In the genomic region with DNA sequence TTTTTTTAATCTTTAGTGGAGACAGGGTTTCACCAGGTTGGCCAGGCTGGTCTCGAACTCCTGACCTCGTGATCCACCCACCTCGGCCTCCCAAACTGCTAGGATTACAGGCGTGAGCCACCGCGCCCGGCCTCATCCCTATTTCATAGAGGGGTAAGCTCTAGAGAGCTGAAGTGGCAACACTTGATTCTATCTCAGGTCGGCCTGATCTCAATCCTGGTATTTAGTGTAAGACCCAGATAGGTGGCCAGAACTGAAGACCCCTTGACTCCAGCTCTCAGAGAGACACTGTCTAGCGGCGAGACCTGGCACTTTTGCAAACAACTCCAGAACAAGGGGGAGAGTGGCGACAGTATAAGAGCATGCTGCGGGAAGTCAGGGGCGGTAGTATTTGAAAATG, we compare ENCODE assay signal across 8 cellular contexts. TPM values are rescaled to one million over a fixed set of nuclear protein-coding genes. Genes with fewer than 3 reads are reported as not detected.
DNase-seq lines count a peak whose midpoint lies in the region; ATAC-seq, FAIRE-seq and TF ChIP-seq lines count a peak whose summit lies in the region.
"Not testable (repeated sequence)": the region's sequence is repeated elsewhere in the genome, so short reads cannot be mapped to it uniquely, and the experiment has no call there.

No MANE protein-coding gene starts in this region.

- not testable (repeated sequence) for H3K9me1 ChIP-seq in keratinocyte (ENCODE audit: control insufficient read depth, extremely low read depth, insufficient read depth, low read length)

- dilution Hi-C loops in keratinocyte (cut with MboI; ENCODE audit: extremely low pct_ligation_motif_present, low sequenced_read_pairs): not testable (repeated sequence)

- peaks cover 30% of the 10 kb centered on the region for H3K4me1 ChIP-seq in CD8-positive, alpha-beta memory T cell (ENCODE audit: insufficient read depth, low read length)
- H3K4me1 ChIP-seq in PC-9 (replicated peaks; ENCODE audit: insufficient read depth) (peaks cover 19% of the 10 kb centered on the region), keratinocyte (ENCODE audit: control insufficient read depth, extremely low read depth, insufficient read depth, low read length) (peaks cover 17% of the 10 kb centered on the region), neuronal stem cell (ENCODE audit: control insufficient read depth in 2 of 2, insufficient read depth in 1 of 2, low read depth in 1 of 2, low read length in 2 of 2) (peaks cover 10 to 18% of the 10 kb centered on the region in 2 donors), thoracic aorta (ENCODE audit: control insufficient read depth in 1 of 2, low read depth in 2 of 2) (peaks cover 16 to 21% of the 10 kb centered on the region in 2 donors)
- H3K4me1 ChIP-seq in endocrine pancreas (ENCODE audit: control insufficient read depth, insufficient read depth, low read length): not testable (repeated sequence)

- BruUV-seq in PC-9 (replicated peaks; lab: Mats Ljungman, UMichigan): not testable (repeated sequence)

- not testable (repeated sequence) for H3K27me3 ChIP-seq in CD8-positive, alpha-beta memory T cell (ENCODE audit: insufficient read depth, low read length, poor library complexity, severe bottlenecking); PC-9 (ENCODE audit: insufficient read depth, low read depth); endocrine pancreas (ENCODE audit: control insufficient read depth, insufficient read depth, low read length); keratinocyte (ENCODE audit: control insufficient read depth, extremely low read depth, insufficient read depth, low read length); neuronal stem cell (ENCODE audit: control insufficient read depth in 3 of 3, insufficient read depth in 3 of 3, low read depth in 1 of 3, low read length in 3 of 3); thoracic aorta (replicated peaks; ENCODE audit: insufficient read depth)

- not testable (repeated sequence) for H2BK15ac ChIP-seq in neuronal stem cell (ENCODE audit: low read length)

- H2BK12ac ChIP-seq in neuronal stem cell (ENCODE audit: low read length): not testable (repeated sequence)

- H3K36me3 ChIP-seq in CD8-positive, alpha-beta memory T cell (ENCODE audit: insufficient read depth, low read length); PC-9 (ENCODE audit: low read depth); endocrine pancreas (ENCODE audit: control insufficient read depth, insufficient read depth, low read length); keratinocyte (ENCODE audit: control insufficient read depth in 2 of 2, extremely low read depth in 1 of 2, insufficient read depth in 2 of 2, low read length in 2 of 2); neuronal stem cell (replicated peaks in 1 of 2; ENCODE audit: control insufficient read depth in 2 of 2, insufficient read depth in 2 of 2, low read length in 2 of 2); thoracic aorta: not testable (repeated sequence)

- ATAC-seq in HG02970 (IDR thresholded peaks at IDR 0.05; ENCODE audit: low FRiP score, unreplicated experiment): peak; percentile 13
- ATAC-seq in thoracic aorta (ENCODE audit: insufficient number of reproducible peaks, low FRiP score, low read depth): not testable (repeated sequence)

- H3K27me3 Mint-ChIP-seq in CD8-positive, alpha-beta memory T cell; activated naive CD4-positive, alpha-beta T cell treated with anti-CD3 and anti-CD28 coated beads, Interleukin-2, amount 50 U/mL, for 24 hours: not testable (repeated sequence)

- H3K9me2 ChIP-seq in PC-9 (ENCODE audit: insufficient read depth): not testable (repeated sequence)

- not testable (repeated sequence) for H4K91ac ChIP-seq in neuronal stem cell (ENCODE audit: low read depth, low read length, poor library complexity)

- peak overlapping the region; percentile 53 for H3K27ac ChIP-seq in CD8-positive, alpha-beta memory T cell (ENCODE audit: low read depth, low read length)
- H3K27ac ChIP-seq in PC-9 (peak overlapping the region; percentile 32; the same call in 1 of the 2 replicates), keratinocyte (ENCODE audit: control insufficient read depth, insufficient read depth, low read length) (peak overlapping the region; percentile 49), neuronal stem cell (replicated peaks; ENCODE audit: low read length) (peak overlapping the region; percentile 46), thoracic aorta (peak overlapping the region; percentile 14 to 65)

- not testable (repeated sequence) for H4K8ac ChIP-seq in neuronal stem cell (ENCODE audit: low read depth, low read length)

- H2AFZ ChIP-seq in PC-9 (peak overlapping the region; percentile 84), keratinocyte (ENCODE audit: control insufficient read depth, low read length) (peak overlapping the region; percentile 99), neuronal stem cell (ENCODE audit: low read length) (peak overlapping the region; percentile 77)

- H3K23ac ChIP-seq in neuronal stem cell (ENCODE audit: low read depth, low read length, poor library complexity): not testable (repeated sequence)

- H3K14ac ChIP-seq in neuronal stem cell (ENCODE audit: low read length): not testable (repeated sequence)

- H3K27ac Mint-ChIP-seq in CD8-positive, alpha-beta memory T cell: peak overlapping the region; percentile 72 to 93 (median 91)
- peak overlapping the region; percentile 77 for H3K27ac Mint-ChIP-seq in activated naive CD4-positive, alpha-beta T cell treated with anti-CD3 and anti-CD28 coated beads, Interleukin-2, amount 50 U/mL, for 24 hours

- not testable (repeated sequence) for FAIRE-seq in keratinocyte (lab: Jason Lieb, UNC)

- H3K79me1 ChIP-seq in neuronal stem cell (ENCODE audit: low read depth, low read length): not testable (repeated sequence)

- not testable (repeated sequence) for H4K20me1 ChIP-seq in PC-9 (ENCODE audit: insufficient read depth); keratinocyte (ENCODE audit: control insufficient read depth, extremely low read depth, insufficient read depth, low read length)

- not testable (repeated sequence) for H2BK5ac ChIP-seq in neuronal stem cell (ENCODE audit: low read length)

- H3K9ac ChIP-seq in endocrine pancreas (ENCODE audit: control insufficient read depth, insufficient read depth, low read length) (peak overlapping the region; percentile 55), keratinocyte (ENCODE audit: control insufficient read depth, extremely low read depth, insufficient read depth, low read length) (peak overlapping the region; percentile 62)
- H3K9ac ChIP-seq in neuronal stem cell (ENCODE audit: low read depth, low read length, poor library complexity): not testable (repeated sequence)

- H2AK5ac ChIP-seq in neuronal stem cell (ENCODE audit: low read depth, low read length): not testable (repeated sequence)

- not testable (repeated sequence) for H3K18ac ChIP-seq in neuronal stem cell (ENCODE audit: low read length)

- H2BK120ac ChIP-seq in neuronal stem cell (ENCODE audit: low read depth, low read length): not testable (repeated sequence)

- H3K36me3 Mint-ChIP-seq in CD8-positive, alpha-beta memory T cell: peaks cover 0 to 15% (median 2%) of the 10 kb centered on the region in 3 donors
- not testable (repeated sequence) for H3K36me3 Mint-ChIP-seq in activated naive CD4-positive, alpha-beta T cell treated with anti-CD3 and anti-CD28 coated beads, Interleukin-2, amount 50 U/mL, for 24 hours

- H3K4me2 ChIP-seq in PC-9 (peak overlapping the region; percentile 76), keratinocyte (ENCODE audit: control insufficient read depth, extremely low read depth, insufficient read depth, low read depth, low read length) (peak overlapping the region; percentile 93), neuronal stem cell (ENCODE audit: insufficient read depth, low read length, poor library complexity, severe bottlenecking) (peak overlapping the region; percentile 59)

- no CpG with 5 or more reads among the region's 13 CpGs for WGBS in neuronal stem cell (ENCODE audit: extremely low coverage in 2 of 2, insufficient read length in 2 of 2, insufficient replicate concordance in 1 of 2), 2 donors

- peaks cover 14% of the 10 kb centered on the region; the same call in 1 of the 2 replicates for H3F3A ChIP-seq in PC-9 (ENCODE audit: insufficient read depth, low read depth)

- intact Hi-C loops in PC-9 (cut with micrococcal nuclease; ENCODE audit: unreplicated experiment): loop anchor here (1.0 kb wide), 1 partner anchor 45 kb away; the partner anchor contains the start of gene DOLPP1

- H3K9me3 Mint-ChIP-seq in CD8-positive, alpha-beta memory T cell; activated naive CD4-positive, alpha-beta T cell treated with anti-CD3 and anti-CD28 coated beads, Interleukin-2, amount 50 U/mL, for 24 hours: not testable (repeated sequence)

- H3K4me3 Mint-ChIP-seq in CD8-positive, alpha-beta memory T cell: peak overlapping the region; percentile 95 to 100 (median 97)
- H3K4me3 Mint-ChIP-seq in activated naive CD4-positive, alpha-beta T cell treated with anti-CD3 and anti-CD28 coated beads, Interleukin-2, amount 50 U/mL, for 24 hours: peak overlapping the region; percentile 96

- not testable (repeated sequence) for TF ChIP-seq CTCF in PC-9 (conservative IDR thresholded peaks at IDR 0.05); keratinocyte (optimal IDR thresholded peaks at IDR 0.05 in 1 of 3, IDR thresholded peaks at IDR 0.05 in 1 of 3, conservative IDR thresholded peaks at IDR 0.05 in 1 of 3; ENCODE audit: extremely low read depth in 1 of 3, insufficient read depth in 2 of 3, low read length in 3 of 3); thoracic aorta (IDR thresholded peaks at IDR 0.05)

- DNase-seq in CD8-positive, alpha-beta memory T cell; PC-9; keratinocyte (ENCODE audit: low read depth, low spot score); neuronal stem cell (ENCODE audit: low spot score); thoracic aorta (ENCODE audit: low spot score): not testable (repeated sequence)

- POLR2A ChIA-PET in CD8-positive, alpha-beta memory T cell (lab: Charles Lee): interaction anchor here (0.6 to 1.0 kb wide), 3 partner anchors 8 to 360 kb away, joined by 3 to 5 read pairs (median 3); partner anchors contain the start of gene SH3GLB2
- POLR2A ChIA-PET in PC-9 (lab: Charles Lee; ENCODE audit: unreplicated experiment): interaction anchor here (0.6 to 1.0 kb wide), 5 partner anchors 7 to 1639 kb away, joined by 3 to 5 read pairs (median 4); no protein-coding TSS in a partner anchor

- CTCF ChIA-PET in CD8-positive, alpha-beta memory T cell (lab: Charles Lee): interaction anchor here (1.0 kb wide), 1 partner anchor 104 kb away, joined by 3 read pairs; no protein-coding TSS in a partner anchor
- CTCF ChIA-PET in PC-9 (lab: Charles Lee): not testable (repeated sequence)

- H3K79me2 ChIP-seq in PC-9 (ENCODE audit: low read depth) (peaks cover 28% of the 10 kb centered on the region), keratinocyte (ENCODE audit: control insufficient read depth, insufficient read depth, low read length) (peaks cover 26% of the 10 kb centered on the region)

- H3K4me1 Mint-ChIP-seq in CD8-positive, alpha-beta memory T cell: peaks cover 34 to 41% (median 38%) of the 10 kb centered on the region in 3 donors
- peaks cover 24% of the 10 kb centered on the region for H3K4me1 Mint-ChIP-seq in activated naive CD4-positive, alpha-beta T cell treated with anti-CD3 and anti-CD28 coated beads, Interleukin-2, amount 50 U/mL, for 24 hours

- H3K9me3 ChIP-seq in CD8-positive, alpha-beta memory T cell (ENCODE audit: low read length); PC-9 (ENCODE audit: insufficient read depth, low read depth); endocrine pancreas (ENCODE audit: control insufficient read depth, low read length); keratinocyte (ENCODE audit: control insufficient read depth, low read depth, low read length); neuronal stem cell (replicated peaks in 1 of 2; ENCODE audit: control insufficient read depth in 2 of 2, insufficient read depth in 1 of 2, low read depth in 1 of 2, low read length in 2 of 2); thoracic aorta: not testable (repeated sequence)

- not testable (repeated sequence) for H3K4ac ChIP-seq in neuronal stem cell (ENCODE audit: low read length)

- peak overlapping the region; percentile 83 for H3K4me3 ChIP-seq in CD8-positive, alpha-beta memory T cell (ENCODE audit: low read length)
- H3K4me3 ChIP-seq in PC-9 (peak overlapping the region; percentile 48; the same call in 1 of the 2 replicates), endocrine pancreas (ENCODE audit: control insufficient read depth, insufficient read depth, low read length) (peak overlapping the region; percentile 35), keratinocyte (ENCODE audit: control insufficient read depth in 2 of 3, extremely low read depth in 1 of 3, insufficient read depth in 2 of 3, low read depth in 1 of 3, low read length in 3 of 3) (peak overlapping the region; percentile 14 to 93 (median 93)), neuronal stem cell (ENCODE audit: low read length in 2 of 2) (peak overlapping the region; percentile 21 to 47), thoracic aorta (peak overlapping the region; percentile 94)

RNA-seq across cellular contexts. Expression of gene MIGA2, which starts 0.6 kb away (rescaled TPM):
- total RNA-seq in CD8-positive, alpha-beta memory T cell: 10 to 100 TPM; 35.5 to 38.8 TPM
- 13.0 TPM for polyA plus RNA-seq in CD8-positive, alpha-beta memory T cell
- total RNA-seq in PC-9 (2021) (40.7 and 48.2 TPM in 2 replicates), thoracic aorta (10 to 100 TPM; 30.3 to 31.3 TPM)
- polyA plus RNA-seq in keratinocyte: 8.5 to 15.0 TPM (median 9.5 TPM) in 3 replicates
- polyA plus RNA-seq in keratinocyte (2011; ENCODE audit: low read depth): 3.8 TPM
- 3.6 and 7.1 TPM in 2 replicates for polyA plus RNA-seq in keratinocyte (2011; cell fraction: cytosol; rRNA removed)
- 42.9 and 48.3 TPM in 2 replicates for polyA plus RNA-seq in keratinocyte (2011; cell fraction: nucleus; rRNA removed)
- polyA plus RNA-seq in keratinocyte (2012; ENCODE audit: low replicate concordance): 10.3 and 14.9 TPM in 2 replicates
- 9.5 to 13.6 TPM (median 11.8 TPM) in 3 replicates for polyA minus RNA-seq in keratinocyte
- 11.1 TPM for polyA minus RNA-seq in keratinocyte (2011; cell fraction: cytosol; rRNA and poly(A)+ RNA removed)
- polyA minus RNA-seq in keratinocyte (2011; cell fraction: nucleus; rRNA and poly(A)+ RNA removed): 19.4 and 25.4 TPM in 2 replicates
- 12.8 TPM for polyA plus RNA-seq in neuronal stem cell (2013, experiment 1 of 2)
- polyA plus RNA-seq in neuronal stem cell (2013, experiment 2 of 2): 13.2 TPM

RNA-seq across cellular contexts. Expression of gene SH3GLB2, which starts 7.7 kb away (rescaled TPM):
- 10 to 100 TPM; 55.0 to 58.3 TPM for total RNA-seq in CD8-positive, alpha-beta memory T cell
- 36.2 TPM for polyA plus RNA-seq in CD8-positive, alpha-beta memory T cell
- total RNA-seq in PC-9 (2021) (184 and 213 TPM in 2 replicates), thoracic aorta (100 to 1,000 TPM; 101 to 184 TPM)
- polyA plus RNA-seq in keratinocyte: 37.1 to 75.7 TPM (median 41.2 TPM) in 3 replicates
- polyA plus RNA-seq in keratinocyte (2011; ENCODE audit: low read depth): 62.8 TPM
- polyA plus RNA-seq in keratinocyte (2011; cell fraction: cytosol; rRNA removed): 23.7 and 32.8 TPM in 2 replicates
- 141 and 164 TPM in 2 replicates for polyA plus RNA-seq in keratinocyte (2011; cell fraction: nucleus; rRNA removed)
- polyA plus RNA-seq in keratinocyte (2012; ENCODE audit: low replicate concordance): 27.5 and 73.3 TPM in 2 replicates
- polyA minus RNA-seq in keratinocyte: 27.1 to 46.7 TPM (median 40.4 TPM) in 3 replicates
- polyA minus RNA-seq in keratinocyte (2011; cell fraction: cytosol; rRNA and poly(A)+ RNA removed): 29.7 TPM
- polyA minus RNA-seq in keratinocyte (2011; cell fraction: nucleus; rRNA and poly(A)+ RNA removed): 16.1 and 16.6 TPM in 2 replicates
- polyA plus RNA-seq in neuronal stem cell (2013, experiment 1 of 2): 36.6 TPM
- 33.2 TPM for polyA plus RNA-seq in neuronal stem cell (2013, experiment 2 of 2)

RNA-seq across cellular contexts. Expression of gene DOLPP1, which starts 45.1 kb away (rescaled TPM):
- 10 to 100 TPM; 27.8 to 30.2 TPM for total RNA-seq in CD8-positive, alpha-beta memory T cell
- 15.3 TPM for polyA plus RNA-seq in CD8-positive, alpha-beta memory T cell
- total RNA-seq in PC-9 (2021) (21.5 and 24.4 TPM in 2 replicates), thoracic aorta (1 to 10 TPM; 3.4 to 9.7 TPM)
- polyA plus RNA-seq in keratinocyte: 14.2 to 17.7 TPM (median 16.7 TPM) in 3 replicates
- polyA plus RNA-seq in keratinocyte (2011; ENCODE audit: low read depth): 8.6 TPM
- 12.0 and 12.3 TPM in 2 replicates for polyA plus RNA-seq in keratinocyte (2011; cell fraction: cytosol; rRNA removed)
- 30.2 and 33.2 TPM in 2 replicates for polyA plus RNA-seq in keratinocyte (2011; cell fraction: nucleus; rRNA removed)
- polyA plus RNA-seq in keratinocyte (2012; ENCODE audit: low replicate concordance): 10.1 and 14.0 TPM in 2 replicates
- polyA minus RNA-seq in keratinocyte: 12.3 to 26.1 TPM (median 18.2 TPM) in 3 replicates
- 13.0 TPM for polyA minus RNA-seq in keratinocyte (2011; cell fraction: cytosol; rRNA and poly(A)+ RNA removed)
- polyA minus RNA-seq in keratinocyte (2011; cell fraction: nucleus; rRNA and poly(A)+ RNA removed): 10.4 and 13.4 TPM in 2 replicates
- 34.9 TPM for polyA plus RNA-seq in neuronal stem cell (2013, experiment 1 of 2)
- polyA plus RNA-seq in neuronal stem cell (2013, experiment 2 of 2): 34.1 TPM

Comparison
In these comparisons a context has a peak if more than half of its experiments do, and no peak if none do; other contexts are left out.
1. H3K4me3 ChIP-seq: peak in every context shown above with its lines; median percentile 94 in thoracic aorta; 93 in keratinocyte; 83 in CD8-positive, alpha-beta memory T cell; 48 in PC-9; 35 in endocrine pancreas; 34 in neuronal stem cell.